In genomic region chr3:25821746-25822573, GRCh38 we compare ENCODE assay signal across 26 cellular contexts. TPM values are rescaled to one million over a fixed set of nuclear protein-coding genes. Genes with fewer than 3 reads are reported as not detected.
"Had no signal": no experiment of that assay in that cellular context is flagged by ENCODE, and none has a peak within 500 bp of the region (broad histone marks: within the 10 kb centered on the region; RNA-seq: fewer than 3 reads in every experiment).

No MANE protein-coding gene starts in this region.

- ATAC-seq: activated CD4-positive, alpha-beta T cell treated with anti-CD3 and anti-CD28 coated beads for 36 hours; activated CD8-positive, alpha-beta memory T cell treated with anti-CD3 and anti-CD28 coated beads, Interleukin-2, amount 10 ng/mL, durations not matched to agents 7 days and 5 days; activated CD8-positive, alpha-beta T cell treated with anti-CD3 and anti-CD28 coated beads, Interleukin-2, amount 10 ng/mL, durations not matched to agents 7 days and 5 days had no signal

- H3K9me3 ChIP-seq: ascending aorta, breast epithelium, colonic mucosa, esophagus squamous epithelium had no signal

- H3K27me3 ChIP-seq: ascending aorta, breast epithelium, cardiac muscle cell, colonic mucosa, esophagus squamous epithelium had no signal

- H3K27ac ChIP-seq: ascending aorta, breast epithelium, cardiac muscle cell, colonic mucosa, esophagus squamous epithelium had no signal

- H3K4me3 ChIP-seq: ascending aorta, breast epithelium, cardiac muscle cell, colonic mucosa, esophagus squamous epithelium had no signal

- H3K36me3 ChIP-seq: ascending aorta, breast epithelium, cardiac muscle cell, colonic mucosa, esophagus squamous epithelium had no signal

- DNase-seq: activated CD4-positive, alpha-beta memory T cell treated with anti-CD3 and anti-CD28 coated beads for 36 hours; activated CD4-positive, alpha-beta T cell treated with anti-CD3 and anti-CD28 coated beads for 36 hours; activated CD4-positive, alpha-beta T cell treated with anti-CD3 and anti-CD28 coated beads, Interleukin-2, amount 10 ng/mL, durations not matched to agents 24 days and 14 days; activated CD4-positive, CD25-positive, alpha-beta regulatory T cell; activated CD4-positive, CD25-positive, alpha-beta regulatory T cell treated with anti-CD3 and anti-CD28 coated beads, Interleukin-2, amount 50 U/mL, for 72 hours; activated CD8-positive, alpha-beta memory T cell treated with anti-CD3 and anti-CD28 coated beads, Interleukin-2, amount 10 ng/mL, durations not matched to agents 7 days and 5 days; activated CD8-positive, alpha-beta memory T cell treated with anti-CD3 and anti-CD28 coated beads, Interleukin-2, amount 50 U/mL, for 4 hours; activated CD8-positive, alpha-beta T cell treated with anti-CD3 and anti-CD28 coated beads, Interleukin-2, amount 10 ng/mL, durations not matched to agents 7 days and 5 days; activated effector memory CD4-positive, alpha-beta T cell treated with anti-CD3 and anti-CD28 coated beads, Interleukin-2, amount 50 U/mL, for 16 hours; activated naive CD4-positive, alpha-beta T cell treated with anti-CD3 and anti-CD28 coated beads for 36 hours; activated naive CD8-positive, alpha-beta T cell treated with anti-CD3 and anti-CD28 coated beads, Interleukin-2, amount 10 ng/mL, durations not matched to agents 7 days and 5 days; activated T-cell treated with anti-CD3 and anti-CD28 coated beads, Interleukin-2, amount 50 U/mL, for 1 hour; activated T-cell treated with anti-CD3 and anti-CD28 coated beads, Interleukin-2, amount 50 U/mL, for 48 hours; central memory CD4-positive, alpha-beta T cell; cerebellar nuclear complex; colonic mucosa; effector CD8-positive, alpha-beta T cell; esophagus squamous epithelium; head of caudate nucleus; T-helper 2 cell had no signal

- FAIRE-seq: endometrium, endothelial cell of umbilical vein, frontal cortex had no signal

- H3K4me1 ChIP-seq: ascending aorta, breast epithelium, colonic mucosa had no signal

RNA-seq across cellular contexts. Expression of gene OXSM, which starts 32.1 kb away (rescaled TPM):
- total RNA-seq: ascending aorta had no signal
